ENCODE assay signal across 8 cellular contexts in genomic region chr6:106974337-106974998, GRCh38. TPM values are rescaled to one million over a fixed set of nuclear protein-coding genes. Genes with fewer than 3 reads are reported as not detected.
DNase-seq lines count a peak whose midpoint lies in the region; ATAC-seq and TF ChIP-seq lines count a peak whose summit lies in the region.

Gene CD24, minus strand, starts transcription at chr6:106974729. Its CDS starts 83 bp downstream, at chr6:106974646.

- TF ChIP-seq POLR2A in spleen (IDR thresholded peaks at IDR 0.05) = peak in 1 of 3 donors; percentile 35

- H3K4me1 Mint-ChIP-seq in activated naive CD8-positive, alpha-beta T cell treated with anti-CD3 and anti-CD28 coated beads for 36 hours = peaks cover 10% of the 10 kb centered on the region

- H3K27me3 Mint-ChIP-seq in activated naive CD8-positive, alpha-beta T cell treated with anti-CD3 and anti-CD28 coated beads for 36 hours = peaks cover 67% of the 10 kb centered on the region

- H3K9me3 ChIP-seq in iPS-18c (ENCODE audit: control insufficient read depth, insufficient read depth, low read length) (no peaks in the 10 kb centered on the region), spleen (no peaks in the 10 kb centered on the region)

- no peaks in the 10 kb centered on the region for H3K9me3 Mint-ChIP-seq in activated naive CD8-positive, alpha-beta T cell treated with anti-CD3 and anti-CD28 coated beads for 36 hours

- H3K4me1 ChIP-seq in spleen = peaks cover 11 to 56% (median 38%) of the 10 kb centered on the region in 6 donors

- peaks cover 0 to 7% (median 0%) of the 10 kb centered on the region in 6 donors for H3K36me3 ChIP-seq in spleen

- intact Hi-C loops in spleen (cut with DNase I; ENCODE audit: low total_unique reads) = no loop called here

- no peak within 1 kb of the TSS for H3K27ac Mint-ChIP-seq in activated naive CD8-positive, alpha-beta T cell treated with anti-CD3 and anti-CD28 coated beads for 36 hours

- no peak for TF ChIP-seq CTCF in spleen (IDR thresholded peaks at IDR 0.05 in 8 of 11, conservative IDR thresholded peaks at IDR 0.05 in 3 of 11)

- H3K36me3 Mint-ChIP-seq in activated naive CD8-positive, alpha-beta T cell treated with anti-CD3 and anti-CD28 coated beads for 36 hours = no peaks in the 10 kb centered on the region

- H3K27ac ChIP-seq in spleen = peak within 1 kb of the TSS; percentile 48 to 90 (median 86)

- peak; percentile 19 for ATAC-seq in HG02763 (IDR thresholded peaks at IDR 0.05; ENCODE audit: unreplicated experiment)
- ATAC-seq in HG03378 (IDR thresholded peaks at IDR 0.05; ENCODE audit: unreplicated experiment) = no peak

- DNase-seq in DMS 273 (lab: John Stamatoyannopoulos, UW; ENCODE audit: unreplicated experiment) (peak; percentile 78), DMS 273 treated with DMSO at 0.1 percent for 48 hours (lab: John Stamatoyannopoulos, UW) (no peak), NCI-H460 (ENCODE audit: extremely low read depth, low read depth) (peak; percentile 50), spleen (peak; percentile 92)
- peak; percentile 30 for DNase-seq in activated naive CD8-positive, alpha-beta T cell treated with anti-CD3 and anti-CD28 coated beads for 36 hours

- WGBS in spleen, 5 donors = 0 to 1% (median 1%) methylated on average over 2 to 73 of the region's 73 CpGs

- H3K4me3 Mint-ChIP-seq in activated naive CD8-positive, alpha-beta T cell treated with anti-CD3 and anti-CD28 coated beads for 36 hours = peak within 1 kb of the TSS; percentile 60

- H3K4me3 ChIP-seq in iPS-18c (ENCODE audit: insufficient read depth, low read depth, low read length) (peak within 1 kb of the TSS; percentile 98), spleen (peak within 1 kb of the TSS; percentile 54 to 89 (median 81))

- H3K27me3 ChIP-seq in spleen (replicated peaks in 1 of 7) = peaks cover 0 to 77% (median 39%) of the 10 kb centered on the region in 7 donors

RNA-seq across cellular contexts. Expression of gene CD24, which starts in this region (rescaled TPM):
- total RNA-seq in NCI-H460 (2014; rRNA removed; shearing (Covaris generic)) = 303 and 305 TPM in 2 replicates
- 102 and 125 TPM in 2 replicates for polyA plus RNA-seq in NCI-H460 (2014; cell fraction: nucleus; rRNA removed)
- under 1 TPM; 0.27 to 0.48 TPM for total RNA-seq in activated naive CD8-positive, alpha-beta T cell treated with anti-CD3 and anti-CD28 coated beads for 36 hours
- total RNA-seq in spleen = 100 to 1,000 TPM in 1 of 7 donors, 10 to 100 TPM in 6; 28.3 to 100 (median 37.1) TPM
- polyA plus RNA-seq in spleen = 100 to 1,000 TPM in 2 of 3 donors, 10 to 100 TPM in 1; 89.3 to 119 (median 119) TPM

Comparison
In these comparisons a context has a peak if more than half of its experiments do, and no peak if none do; other contexts are left out.
1. RNA of gene CD24 (total RNA-seq): 303 to 305 TPM in NCI-H460 and 28.3 to 100 TPM in spleen; 0.27 to 0.48 TPM in activated naive CD8-positive, alpha-beta T cell treated with anti-CD3 and anti-CD28 coated beads for 36 hours; every median in the first group is over 10 times any median in the second.
2. Peak in DNase-seq in activated naive CD8-positive, alpha-beta T cell treated with anti-CD3 and anti-CD28 coated beads for 36 hours; RNA of the gene not detected or under 1 TPM.